In the genomic region with DNA sequence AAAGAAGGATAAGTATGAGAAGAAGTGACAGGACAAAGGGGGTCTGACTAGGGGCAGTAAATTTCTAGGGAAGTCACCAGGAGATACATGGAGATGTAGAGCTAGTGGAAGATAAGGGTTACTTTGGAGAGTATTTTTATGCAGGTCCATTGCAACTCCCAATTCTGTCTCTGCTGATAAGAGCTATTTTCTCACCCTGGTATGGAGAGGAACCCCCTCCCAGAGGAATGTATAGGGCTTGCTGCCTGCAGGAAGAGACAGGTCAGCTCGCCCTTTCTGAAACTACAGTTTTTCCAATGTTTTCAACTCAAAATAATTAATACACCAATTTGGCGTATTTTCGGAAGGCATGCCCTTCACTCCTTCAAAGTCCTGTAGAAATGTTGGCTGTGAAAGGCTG, we compare ENCODE assay signal across 22 cellular contexts. TPM values are rescaled to one million over a fixed set of nuclear protein-coding genes. Genes with fewer than 3 reads are reported as not detected.
"Had no signal": no experiment of that assay in that cellular context is flagged by ENCODE, and none has a peak within 500 bp of the region (broad histone marks: within the 10 kb centered on the region; RNA-seq: fewer than 3 reads in every experiment).

No MANE protein-coding gene starts in this region.

- H3K36me3 ChIP-seq: esophagus muscularis mucosa, gastrocnemius medialis, heart right ventricle, left lung, neutrophil, sigmoid colon, suprapubic skin, thyroid gland had no signal

- ATAC-seq: gastrocnemius medialis; left lung; naive thymus-derived CD4-positive, alpha-beta T cell; stimulated activated naive CD8-positive, alpha-beta T cell treated with anti-CD3 and anti-CD28 coated beads, Interleukin-15, Interleukin-2, amounts not matched to agents 100 U/mL and 50 U/mL, for 24 hours had no signal

- H3K4me1 ChIP-seq: esophagus muscularis mucosa, gastrocnemius medialis, left lung, sigmoid colon, thyroid gland had no signal

- DNase-seq: effector memory CD4-positive, alpha-beta T cell; gastrocnemius medialis; heart right ventricle; hypothalamus; kidney glomerular epithelial cell; mesenchymal stem cell; naive thymus-derived CD4-positive, alpha-beta T cell; stimulated activated CD4-positive, alpha-beta T cell treated with anti-CD3 and anti-CD28 coated beads, Interleukin-4, amount 100 ng/mL, for 1 hour; stimulated activated CD8-positive, alpha-beta memory T cell treated with anti-CD3 and anti-CD28 coated beads, Interleukin-4, amount 100 ng/mL, for 48 hours; stimulated activated naive CD8-positive, alpha-beta T cell treated with anti-CD3 and anti-CD28 coated beads, Interleukin-15, Interleukin-2, amounts not matched to agents 100 U/mL and 50 U/mL, for 24 hours; thyroid gland had no signal

- H3K27ac ChIP-seq: epithelial cell of prostate, esophagus muscularis mucosa, gastrocnemius medialis, left lung, neutrophil, sigmoid colon, skin epidermis, suprapubic skin, thyroid gland had no signal

- H3K9me3 ChIP-seq: esophagus muscularis mucosa, gastrocnemius medialis, heart right ventricle, left lung, neutrophil, sigmoid colon, suprapubic skin, thyroid gland had no signal

- FAIRE-seq: endometrium, islet of Langerhans, urothelium cell line had no signal

- H3K27me3 ChIP-seq: gastrocnemius medialis, heart right ventricle, thyroid gland had no signal

- H3K4me3 ChIP-seq: esophagus muscularis mucosa, gastrocnemius medialis, heart right ventricle, left lung, lung, sigmoid colon, skin epidermis, suprapubic skin, thyroid gland had no signal

RNA-seq across cellular contexts. Expression of gene CORO2B, which starts 11.4 kb away (rescaled TPM):
- polyA plus RNA-seq: naive thymus-derived CD4-positive, alpha-beta T cell had no signal
